10 cellular contexts compared by ENCODE assay signal in the genomic region with DNA sequence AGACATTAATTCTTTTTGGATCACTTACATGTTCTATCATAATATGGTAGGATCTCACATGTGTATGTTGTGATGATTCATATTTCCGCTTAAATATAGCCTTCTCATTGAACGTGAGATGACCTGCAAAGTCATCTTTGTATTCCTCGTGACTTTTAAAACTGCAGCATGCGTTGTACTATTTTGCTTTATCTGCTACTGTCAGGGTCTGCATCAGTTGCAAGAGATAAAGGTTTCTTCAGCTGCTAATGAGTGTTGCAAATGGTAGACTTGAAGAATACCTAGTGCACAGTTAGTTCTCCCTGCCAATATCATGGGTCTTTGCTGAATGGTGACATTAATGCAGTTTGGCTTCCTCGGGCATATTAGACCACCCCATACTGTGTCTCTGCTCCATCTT. TPM values are rescaled to one million over a fixed set of nuclear protein-coding genes. Genes with fewer than 3 reads are reported as not detected.
"Had no signal": no experiment of that assay in that cellular context is flagged by ENCODE, and none has a peak within 500 bp of the region (broad histone marks: within the 10 kb centered on the region; RNA-seq: fewer than 3 reads in every experiment).

No MANE protein-coding gene starts in this region.

- H2AFZ ChIP-seq: GM23338 had no signal

- H3K27ac Mint-ChIP-seq: GM23338, H9, HFFc6 had no signal

- H3K27ac ChIP-seq: HL-60 had no signal

- H3K4me3 Mint-ChIP-seq: GM23338, H9, HFFc6 had no signal

- FAIRE-seq: H1, H54, HTR-8/SVneo had no signal

- ATAC-seq: GM23338, HCT116 had no signal

- H3K9me3 Mint-ChIP-seq: GM23338, H9, HFFc6 had no signal

- H3K4me2 ChIP-seq: GM23338 had no signal

- H3K4me3 ChIP-seq: GM23338 had no signal

- DNase-seq: H9, HFFc6, IMR-90, KBM-7 had no signal

- H3K4me1 Mint-ChIP-seq: GM23338, H9 had no signal

RNA-seq across cellular contexts. Expression of a gene that starts 31.8 kb away (rescaled TPM):
- total RNA-seq: GM23338, H1, H9, HFFc6, IMR-90 had no signal
- polyA plus RNA-seq: GM23338, IMR-90 had no signal
